In genomic region chr1:87394462-87394861, GRCh38 we compare ENCODE assay signal across 1 cellular context.
TF ChIP-seq lines count a peak whose summit lies in the region.

No MANE protein-coding gene starts in this region.

TF ChIP-seq in GM23338, 12 proteins besides CTCF, POLR2A, EP300 and RAD21 (continued from another document):
- TF ChIP-seq REST (IDR thresholded peaks at IDR 0.05; ENCODE audit: unreplicated experiment) (no peak), ETS1 (IDR thresholded peaks at IDR 0.05) (no peak), ZNF114 (CRISPR knock-in tag; IDR thresholded peaks at IDR 0.05) (no peak), JUNB (IDR thresholded peaks at IDR 0.05; ENCODE audit: unreplicated experiment) (no peak), ZNF331 (CRISPR knock-in tag; IDR thresholded peaks at IDR 0.05; ENCODE audit: low read depth) (no peak), CREB1 (CRISPR knock-in tag; IDR thresholded peaks at IDR 0.05; ENCODE audit: low read depth) (no peak), NANOG (IDR thresholded peaks at IDR 0.05; ENCODE audit: borderline replicate concordance) (no peak)
TF ChIP-seq in GM23338: peak in this region for 0.
